Comparison of ENCODE assay signal across 1 cellular context in genomic region chr15:81000626-81001179, GRCh38.
TF ChIP-seq lines count a peak whose summit lies in the region.

Gene TLNRD1, plus strand, starts transcription at chr15:81000923. Its CDS starts 1,349 bp downstream, at chr15:81002272.

TF ChIP-seq in HCT116, 20 proteins besides CTCF, POLR2A, EP300 and RAD21 (continued from another document):
- TF ChIP-seq, protein P1, sequence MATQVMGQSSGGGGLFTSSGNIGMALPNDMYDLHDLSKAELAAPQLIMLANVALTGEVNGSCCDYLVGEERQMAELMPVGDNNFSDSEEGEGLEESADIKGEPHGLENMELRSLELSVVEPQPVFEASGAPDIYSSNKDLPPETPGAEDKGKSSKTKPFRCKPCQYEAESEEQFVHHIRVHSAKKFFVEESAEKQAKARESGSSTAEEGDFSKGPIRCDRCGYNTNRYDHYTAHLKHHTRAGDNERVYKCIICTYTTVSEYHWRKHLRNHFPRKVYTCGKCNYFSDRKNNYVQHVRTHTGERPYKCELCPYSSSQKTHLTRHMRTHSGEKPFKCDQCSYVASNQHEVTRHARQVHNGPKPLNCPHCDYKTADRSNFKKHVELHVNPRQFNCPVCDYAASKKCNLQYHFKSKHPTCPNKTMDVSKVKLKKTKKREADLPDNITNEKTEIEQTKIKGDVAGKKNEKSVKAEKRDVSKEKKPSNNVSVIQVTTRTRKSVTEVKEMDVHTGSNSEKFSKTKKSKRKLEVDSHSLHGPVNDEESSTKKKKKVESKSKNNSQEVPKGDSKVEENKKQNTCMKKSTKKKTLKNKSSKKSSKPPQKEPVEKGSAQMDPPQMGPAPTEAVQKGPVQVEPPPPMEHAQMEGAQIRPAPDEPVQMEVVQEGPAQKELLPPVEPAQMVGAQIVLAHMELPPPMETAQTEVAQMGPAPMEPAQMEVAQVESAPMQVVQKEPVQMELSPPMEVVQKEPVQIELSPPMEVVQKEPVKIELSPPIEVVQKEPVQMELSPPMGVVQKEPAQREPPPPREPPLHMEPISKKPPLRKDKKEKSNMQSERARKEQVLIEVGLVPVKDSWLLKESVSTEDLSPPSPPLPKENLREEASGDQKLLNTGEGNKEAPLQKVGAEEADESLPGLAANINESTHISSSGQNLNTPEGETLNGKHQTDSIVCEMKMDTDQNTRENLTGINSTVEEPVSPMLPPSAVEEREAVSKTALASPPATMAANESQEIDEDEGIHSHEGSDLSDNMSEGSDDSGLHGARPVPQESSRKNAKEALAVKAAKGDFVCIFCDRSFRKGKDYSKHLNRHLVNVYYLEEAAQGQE (IDR thresholded peaks at IDR 0.05; ENCODE audit: low read depth): no peak
- no peak for TF ChIP-seq ATF3 (IDR thresholded peaks at IDR 0.05)
- TF ChIP-seq MAX (IDR thresholded peaks at IDR 0.05): peak; percentile 60
- TF ChIP-seq, protein P2, sequence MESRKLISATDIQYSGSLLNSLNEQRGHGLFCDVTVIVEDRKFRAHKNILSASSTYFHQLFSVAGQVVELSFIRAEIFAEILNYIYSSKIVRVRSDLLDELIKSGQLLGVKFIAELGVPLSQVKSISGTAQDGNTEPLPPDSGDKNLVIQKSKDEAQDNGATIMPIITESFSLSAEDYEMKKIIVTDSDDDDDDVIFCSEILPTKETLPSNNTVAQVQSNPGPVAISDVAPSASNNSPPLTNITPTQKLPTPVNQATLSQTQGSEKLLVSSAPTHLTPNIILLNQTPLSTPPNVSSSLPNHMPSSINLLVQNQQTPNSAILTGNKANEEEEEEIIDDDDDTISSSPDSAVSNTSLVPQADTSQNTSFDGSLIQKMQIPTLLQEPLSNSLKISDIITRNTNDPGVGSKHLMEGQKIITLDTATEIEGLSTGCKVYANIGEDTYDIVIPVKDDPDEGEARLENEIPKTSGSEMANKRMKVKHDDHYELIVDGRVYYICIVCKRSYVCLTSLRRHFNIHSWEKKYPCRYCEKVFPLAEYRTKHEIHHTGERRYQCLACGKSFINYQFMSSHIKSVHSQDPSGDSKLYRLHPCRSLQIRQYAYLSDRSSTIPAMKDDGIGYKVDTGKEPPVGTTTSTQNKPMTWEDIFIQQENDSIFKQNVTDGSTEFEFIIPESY (IDR thresholded peaks at IDR 0.05; ENCODE audit: extremely low read depth, insufficient replicate concordance, low read length): no peak
- TF ChIP-seq POLR2AphosphoS5 (IDR thresholded peaks at IDR 0.05; ENCODE audit: low read depth, low read length): peak; percentile 83
